8 cellular contexts compared by ENCODE assay signal in genomic region chr9:133991964-133992779, GRCh38. TPM values are rescaled to one million over a fixed set of nuclear protein-coding genes. Genes with fewer than 3 reads are reported as not detected.
DNase-seq lines count a peak whose midpoint lies in the region; ATAC-seq and TF ChIP-seq lines count a peak whose summit lies in the region.

A gene with protein sequence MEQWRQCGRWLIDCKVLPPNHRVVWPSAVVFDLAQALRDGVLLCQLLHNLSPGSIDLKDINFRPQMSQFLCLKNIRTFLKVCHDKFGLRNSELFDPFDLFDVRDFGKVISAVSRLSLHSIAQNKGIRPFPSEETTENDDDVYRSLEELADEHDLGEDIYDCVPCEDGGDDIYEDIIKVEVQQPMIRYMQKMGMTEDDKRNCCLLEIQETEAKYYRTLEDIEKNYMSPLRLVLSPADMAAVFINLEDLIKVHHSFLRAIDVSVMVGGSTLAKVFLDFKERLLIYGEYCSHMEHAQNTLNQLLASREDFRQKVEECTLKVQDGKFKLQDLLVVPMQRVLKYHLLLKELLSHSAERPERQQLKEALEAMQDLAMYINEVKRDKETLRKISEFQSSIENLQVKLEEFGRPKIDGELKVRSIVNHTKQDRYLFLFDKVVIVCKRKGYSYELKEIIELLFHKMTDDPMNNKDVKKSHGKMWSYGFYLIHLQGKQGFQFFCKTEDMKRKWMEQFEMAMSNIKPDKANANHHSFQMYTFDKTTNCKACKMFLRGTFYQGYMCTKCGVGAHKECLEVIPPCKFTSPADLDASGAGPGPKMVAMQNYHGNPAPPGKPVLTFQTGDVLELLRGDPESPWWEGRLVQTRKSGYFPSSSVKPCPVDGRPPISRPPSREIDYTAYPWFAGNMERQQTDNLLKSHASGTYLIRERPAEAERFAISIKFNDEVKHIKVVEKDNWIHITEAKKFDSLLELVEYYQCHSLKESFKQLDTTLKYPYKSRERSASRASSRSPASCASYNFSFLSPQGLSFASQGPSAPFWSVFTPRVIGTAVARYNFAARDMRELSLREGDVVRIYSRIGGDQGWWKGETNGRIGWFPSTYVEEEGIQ (minus strand): TSS chr9:133992324. CDS start chr9:133992278, 46 bp downstream.

- no peaks in the 10 kb centered on the region for H3K36me3 ChIP-seq in osteoblast (ENCODE audit: insufficient read depth, low read length)

- peak within 1 kb of the TSS; percentile 83 for H3K27ac ChIP-seq in osteoblast (ENCODE audit: low read depth, low read length)

- H3K4me1 ChIP-seq in osteoblast (ENCODE audit: insufficient read depth, low read length) = peaks cover 28% of the 10 kb centered on the region

- H3K4me2 ChIP-seq in osteoblast (ENCODE audit: insufficient read depth, low read length) = peak within 1 kb of the TSS; percentile 98

- H3K4me3 ChIP-seq in osteoblast (ENCODE audit: insufficient read depth, low read length) = peak within 1 kb of the TSS; percentile 85

- peaks cover 40% of the 10 kb centered on the region for H3K79me2 ChIP-seq in osteoblast (ENCODE audit: insufficient read depth, low read length)

- peak; percentile 59 for ATAC-seq in GM19324 (IDR thresholded peaks at IDR 0.05; ENCODE audit: low FRiP score, unreplicated experiment)
- ATAC-seq in HG03354 (IDR thresholded peaks at IDR 0.05; ENCODE audit: poor library complexity, severe bottlenecking, unreplicated experiment) = peak; percentile 50

- peak; percentile 78 for DNase-seq in CD1c-positive myeloid dendritic cell (ENCODE audit: extremely low spot score)
- DNase-seq in OCI-M1 (lab: John Stamatoyannopoulos, UW) = peak; percentile 27
- DNase-seq in activated gamma-delta T cell treated with Interleukin-2 at 50 U/mL for 16 hours = peak; percentile 21
- peak; percentile 44 for DNase-seq in germinal center (ENCODE audit: low spot score)
- DNase-seq in osteoblast (ENCODE audit: insufficient read length, low spot score, missing footprints) = peak; percentile 95
- no peak for DNase-seq in middle frontal gyrus (ENCODE audit: extremely low spot score, low spot score)

- H3K27me3 ChIP-seq in osteoblast (ENCODE audit: insufficient read depth, low read length) = peaks cover 4% of the 10 kb centered on the region

- no peak for TF ChIP-seq CTCF in osteoblast (IDR thresholded peaks at IDR 0.05; ENCODE audit: extremely low read depth, low read depth, low read length)

- H4K20me1 ChIP-seq in osteoblast (ENCODE audit: insufficient read depth, low read length) = peaks cover 42% of the 10 kb centered on the region

- peak within 1 kb of the TSS; percentile 90 for H2AFZ ChIP-seq in osteoblast (ENCODE audit: low read length)

- H3K9me3 ChIP-seq in osteoblast (ENCODE audit: low read depth, low read length) = no peaks in the 10 kb centered on the region

RNA-seq across cellular contexts. Expression of the gene that starts here (rescaled TPM):
- total RNA-seq in osteoblast = 8.0 and 8.8 TPM in 2 replicates
